Comparison of ENCODE assay signal across 8 cellular contexts in genomic region chr10:61896854-61897661, GRCh38. TPM values are rescaled to one million over a fixed set of nuclear protein-coding genes. Genes with fewer than 3 reads are reported as not detected.
DNase-seq lines count a peak whose midpoint lies in the region; ATAC-seq, FAIRE-seq and TF ChIP-seq lines count a peak whose summit lies in the region.

No MANE protein-coding gene starts in this region.

- no peak overlapping the region for H3K4me3 ChIP-seq in NB4 (ENCODE audit: low read depth, low read length)
- peak overlapping the region; percentile 75 for H3K4me3 ChIP-seq in endodermal cell (ENCODE audit: low read length)
- peak overlapping the region; percentile 12 for H3K4me3 ChIP-seq in mesodermal cell (ENCODE audit: extremely low read depth, insufficient read depth, low read length, poor library complexity, severe bottlenecking)

- peaks cover 3% of the 10 kb centered on the region for H3K36me3 Mint-ChIP-seq in activated CD4-positive, alpha-beta memory T cell treated with anti-CD3 and anti-CD28 coated beads, Interleukin-2, amount 10 ng/mL, durations not matched to agents 7 days and 5 days (ENCODE audit: low read depth)
- H3K36me3 Mint-ChIP-seq in endodermal cell (ENCODE audit: low read depth): no peaks in the 10 kb centered on the region

- TF ChIP-seq CTCF in NB4 (IDR thresholded peaks at IDR 0.05; ENCODE audit: low read depth, low read length) (peak; percentile 77), endodermal cell (conservative IDR thresholded peaks at IDR 0.05) (peak; percentile 85)

- CTCF ChIA-PET in activated CD4-positive, alpha-beta memory T cell treated with anti-CD3 and anti-CD28 coated beads, Interleukin-2, amount 10 ng/mL, durations not matched to agents 7 days and 5 days (lab: Charles Lee): interaction anchor here (0.5 to 7.8 kb wide), 50 partner anchors 9 to 1868 kb away, joined by 3 to 81 read pairs (median 4); no protein-coding TSS in a partner anchor

- no peaks in the 10 kb centered on the region for H3K27me3 Mint-ChIP-seq in activated CD4-positive, alpha-beta memory T cell treated with anti-CD3 and anti-CD28 coated beads, Interleukin-2, amount 10 ng/mL, durations not matched to agents 7 days and 5 days
- H3K27me3 Mint-ChIP-seq in endodermal cell (ENCODE audit: insufficient read depth): peaks cover 37% of the 10 kb centered on the region
- H3K27me3 Mint-ChIP-seq in stimulated activated naive CD8-positive, alpha-beta T cell treated with anti-CD3 and anti-CD28 coated beads, Interleukin-15, amount 100 ng/mL, for 72 hours: no peaks in the 10 kb centered on the region

- H3K4me1 Mint-ChIP-seq in activated CD4-positive, alpha-beta memory T cell treated with anti-CD3 and anti-CD28 coated beads, Interleukin-2, amount 10 ng/mL, durations not matched to agents 7 days and 5 days: peaks cover 29% of the 10 kb centered on the region
- peaks cover 36% of the 10 kb centered on the region for H3K4me1 Mint-ChIP-seq in endodermal cell
- H3K4me1 Mint-ChIP-seq in stimulated activated naive CD8-positive, alpha-beta T cell treated with anti-CD3 and anti-CD28 coated beads, Interleukin-15, amount 100 ng/mL, for 72 hours: peaks cover 45% of the 10 kb centered on the region

- H3K4me1 ChIP-seq in endodermal cell (ENCODE audit: control insufficient read depth, insufficient read depth, low read length) (peaks cover 5% of the 10 kb centered on the region), mesodermal cell (ENCODE audit: control insufficient read depth, insufficient read depth, low read length, poor library complexity, severe bottlenecking) (peaks cover 20% of the 10 kb centered on the region)

- H3K27ac ChIP-seq in endodermal cell (ENCODE audit: low read depth, low read length) (no peak overlapping the region), mesodermal cell (ENCODE audit: low read depth, low read length, severe bottlenecking) (no peak overlapping the region)

- peaks cover 31% of the 10 kb centered on the region for H3K27me3 ChIP-seq in endodermal cell (ENCODE audit: control insufficient read depth, insufficient read depth, low read length, poor library complexity, severe bottlenecking)

- H3K9me3 ChIP-seq in endodermal cell (ENCODE audit: control insufficient read depth, low read length) (no peaks in the 10 kb centered on the region), mesodermal cell (ENCODE audit: control insufficient read depth, low read length) (no peaks in the 10 kb centered on the region)

- FAIRE-seq in GM12892 (lab: Jason Lieb, UNC): peak; percentile 89

- H3K9me3 Mint-ChIP-seq in activated CD4-positive, alpha-beta memory T cell treated with anti-CD3 and anti-CD28 coated beads, Interleukin-2, amount 10 ng/mL, durations not matched to agents 7 days and 5 days: no peaks in the 10 kb centered on the region
- no peaks in the 10 kb centered on the region for H3K9me3 Mint-ChIP-seq in endodermal cell
- H3K9me3 Mint-ChIP-seq in stimulated activated naive CD8-positive, alpha-beta T cell treated with anti-CD3 and anti-CD28 coated beads, Interleukin-15, amount 100 ng/mL, for 72 hours: no peaks in the 10 kb centered on the region

- WGBS in endodermal cell (ENCODE audit: insufficient coverage in 1 of 2, insufficient read length in 1 of 2), 2 experiments: 17 to 32% methylated on average over 11 to 32 of the region's 32 CpGs
- 18 to 28% methylated on average over 12 to 21 of the region's 32 CpGs for WGBS in mesodermal cell (ENCODE audit: insufficient coverage in 2 of 2), 2 experiments

- TF ChIP-seq POLR2A in GM12892 (IDR thresholded peaks at IDR 0.05; ENCODE audit: low read depth, low read length): peak; percentile 52; the same call in 1 of the 2 replicates
- TF ChIP-seq POLR2A in NB4 (IDR thresholded peaks at IDR 0.05; ENCODE audit: extremely low read depth, insufficient read length): no peak

- peak overlapping the region; percentile 98 for H3K27ac Mint-ChIP-seq in activated CD4-positive, alpha-beta memory T cell treated with anti-CD3 and anti-CD28 coated beads, Interleukin-2, amount 10 ng/mL, durations not matched to agents 7 days and 5 days
- H3K27ac Mint-ChIP-seq in endodermal cell: peak overlapping the region; percentile 28
- peak overlapping the region; percentile 84 to 86 for H3K27ac Mint-ChIP-seq in stimulated activated naive CD8-positive, alpha-beta T cell treated with anti-CD3 and anti-CD28 coated beads, Interleukin-15, amount 100 ng/mL, for 72 hours

- H3K36me3 ChIP-seq in endodermal cell (ENCODE audit: control insufficient read depth, insufficient read depth, low read length) (no peaks in the 10 kb centered on the region), mesodermal cell (ENCODE audit: control insufficient read depth, insufficient read depth, low read length) (no peaks in the 10 kb centered on the region)

- ATAC-seq in HG02678 (IDR thresholded peaks at IDR 0.05; ENCODE audit: unreplicated experiment): peak; percentile 73
- ATAC-seq in stimulated activated naive CD8-positive, alpha-beta T cell treated with anti-CD3 and anti-CD28 coated beads, Interleukin-15, amount 100 ng/mL, for 72 hours: peak; percentile 89

- POLR2A ChIA-PET in activated CD4-positive, alpha-beta memory T cell treated with anti-CD3 and anti-CD28 coated beads, Interleukin-2, amount 10 ng/mL, durations not matched to agents 7 days and 5 days (lab: Charles Lee): interaction anchor here (1.1 to 11.5 kb wide), 11 partner anchors 19 to 347 kb away, joined by 4 to 785 read pairs (median 92); no protein-coding TSS in a partner anchor

- peak overlapping the region; percentile 68 for H3K4me3 Mint-ChIP-seq in activated CD4-positive, alpha-beta memory T cell treated with anti-CD3 and anti-CD28 coated beads, Interleukin-2, amount 10 ng/mL, durations not matched to agents 7 days and 5 days
- peak overlapping the region; percentile 66 for H3K4me3 Mint-ChIP-seq in endodermal cell
- H3K4me3 Mint-ChIP-seq in stimulated activated naive CD8-positive, alpha-beta T cell treated with anti-CD3 and anti-CD28 coated beads, Interleukin-15, amount 100 ng/mL, for 72 hours: peak overlapping the region; percentile 36 to 79

- H3K9ac ChIP-seq in endodermal cell (ENCODE audit: extremely low read depth, low read length, poor library complexity, severe bottlenecking): peak overlapping the region; percentile 27

- DNase-seq in 8988T: peak; percentile 65
- DNase-seq in GM12892 (ENCODE audit: insufficient read length): peak; percentile 50
- peak; percentile 91 for DNase-seq in NB4 (ENCODE audit: low read depth)
- peak; percentile 66 for DNase-seq in activated CD4-positive, alpha-beta memory T cell treated with anti-CD3 and anti-CD28 coated beads, Interleukin-2, amount 10 ng/mL, durations not matched to agents 7 days and 5 days
- DNase-seq in endodermal cell: peak; percentile 88
- DNase-seq in stimulated activated naive CD8-positive, alpha-beta T cell treated with anti-CD3 and anti-CD28 coated beads, Interleukin-15, amount 100 ng/mL, for 72 hours: peak; percentile 74 to 77

RNA-seq across cellular contexts. Expression of gene ARID5B, which starts 4.4 kb away (rescaled TPM):
- 15.3 TPM for polyA plus RNA-seq in GM12892 (2012; ENCODE audit: missing spikeins)
- 10 to 100 TPM; 71.1 to 73.9 TPM for total RNA-seq in activated CD4-positive, alpha-beta memory T cell treated with anti-CD3 and anti-CD28 coated beads, Interleukin-2, amount 10 ng/mL, durations not matched to agents 7 days and 5 days
- total RNA-seq in endodermal cell: 1 to 10 TPM; 1.2 to 1.8 TPM
- polyA plus RNA-seq in endodermal cell (2013, experiment 1 of 2): 5.5 TPM
- polyA plus RNA-seq in endodermal cell (2013, experiment 2 of 2): 5.5 TPM
- polyA plus RNA-seq in mesodermal cell (2013, experiment 1 of 2): 15.7 TPM
- 13.2 TPM for polyA plus RNA-seq in mesodermal cell (2013, experiment 2 of 2)

Comparison
In these comparisons a context has a peak if more than half of its experiments do, and no peak if none do; other contexts are left out.
1. H3K27ac Mint-ChIP-seq: peak in every context shown above with its lines; median percentile 98 in activated CD4-positive, alpha-beta memory T cell treated with anti-CD3 and anti-CD28 coated beads, Interleukin-2, amount 10 ng/mL, durations not matched to agents 7 days and 5 days; 85 in stimulated activated naive CD8-positive, alpha-beta T cell treated with anti-CD3 and anti-CD28 coated beads, Interleukin-15, amount 100 ng/mL, for 72 hours; 28 in endodermal cell.
2. RNA of gene ARID5B, which starts 4.4 kb away (total RNA-seq): 71.1 to 73.9 TPM in activated CD4-positive, alpha-beta memory T cell treated with anti-CD3 and anti-CD28 coated beads, Interleukin-2, amount 10 ng/mL, durations not matched to agents 7 days and 5 days; 1.2 to 1.8 TPM in endodermal cell; every median in the first group is over 10 times any median in the second.
3. Peak in every context shown above with its lines, with median percentiles within 50 percentile points of each other: DNase-seq and H3K4me3 Mint-ChIP-seq.